In genomic region chr22:29621761-29622526, GRCh38 we compare ENCODE assay signal across 8 cellular contexts. TPM values are rescaled to one million over a fixed set of nuclear protein-coding genes. Genes with fewer than 3 reads are reported as not detected.
DNase-seq lines count a peak whose midpoint lies in the region; ATAC-seq and TF ChIP-seq lines count a peak whose summit lies in the region.

No MANE protein-coding gene starts in this region.

- H3F3A ChIP-seq in GM23248 (ENCODE audit: insufficient read depth), result peaks cover 85% of the 10 kb centered on the region

- peak overlapping the region; percentile 85 for H3K4me2 ChIP-seq in GM23248 (ENCODE audit: unreplicated experiment)

- no peaks in the 10 kb centered on the region for H3K36me3 ChIP-seq in GM23248 (ENCODE audit: low read depth)
- H3K36me3 ChIP-seq in Panc1 (ENCODE audit: control insufficient read depth, insufficient read depth, low read length), result no peaks in the 10 kb centered on the region
- H3K36me3 ChIP-seq in tibial artery, result no peaks in the 10 kb centered on the region

- no peak overlapping the region for H2AFZ ChIP-seq in GM23248

- no peaks in the 10 kb centered on the region for H3K9me3 ChIP-seq in GM23248 (ENCODE audit: low read depth)
- no peaks in the 10 kb centered on the region for H3K9me3 ChIP-seq in Panc1 (ENCODE audit: control insufficient read depth, insufficient read depth, low read depth, low read length)
- H3K9me3 ChIP-seq in right cardiac atrium (ENCODE audit: control insufficient read depth, low read length), result no peaks in the 10 kb centered on the region
- no peaks in the 10 kb centered on the region for H3K9me3 ChIP-seq in tibial artery

- TF ChIP-seq CTCF in Panc1 (IDR thresholded peaks at IDR 0.05) (no peak), tibial artery (IDR thresholded peaks at IDR 0.05) (no peak)

- H3K4me3 ChIP-seq in GM23248 (peak overlapping the region; percentile 59), Panc1 (ENCODE audit: low read depth in 2 of 2, low read length in 2 of 2) (peak overlapping the region; percentile 11 to 34; a peak in 3 of 4 replicates), right cardiac atrium (ENCODE audit: low read length) (no peak overlapping the region), tibial artery (no peak overlapping the region)

- CTCF ChIA-PET in Panc1 (lab: Charles Lee), result no interaction called here

- H3K27me3 ChIP-seq in GM23248 (replicated peaks; ENCODE audit: insufficient read depth) (no peaks in the 10 kb centered on the region), Panc1 (ENCODE audit: control insufficient read depth, insufficient read depth, low read length) (no peaks in the 10 kb centered on the region), right cardiac atrium (ENCODE audit: control insufficient read depth, insufficient read depth) (no peaks in the 10 kb centered on the region), tibial artery (no peaks in the 10 kb centered on the region)

- DNase-seq in GM23248, result peak; percentile 96
- DNase-seq in Panc1 (ENCODE audit: low read depth, low spot score), result peak; percentile 99
- peak; percentile 87 for DNase-seq in epithelial cell of prostate (ENCODE audit: low read depth, low spot score)
- DNase-seq in renal cortical epithelial cell (ENCODE audit: low read depth), result peak; percentile 100
- no peak for DNase-seq in NOMO-1 treated with dmso at 0.1 percent for 144 hours (lab: John Stamatoyannopoulos, UW; ENCODE audit: unreplicated experiment)
- DNase-seq in right cardiac atrium, result no peak
- DNase-seq in substantia nigra (lab: John Stamatoyannopoulos, UW), result no peak
- DNase-seq in tibial artery, result no peak

- intact Hi-C loops in Panc1 (cut with micrococcal nuclease; ENCODE audit: unreplicated experiment), result no loop called here
- intact Hi-C loops in right cardiac atrium (cut with DNase I), result no loop called here
- intact Hi-C loops in tibial artery (cut with DNase I; ENCODE audit: low total_unique reads), result no loop called here

- in situ Hi-C loops in GM23248 (cut with MboI), result no loop called here
- in situ Hi-C loops in Panc1 (cut with HindIII; ENCODE audit: low pct_unique_long_range_greater_than_20kb, low sequenced_read_pairs), result no loop called here

- peak overlapping the region; percentile 39 for H3K9ac ChIP-seq in GM23248

- no TSS peak for BruUV-seq in Panc1 (replicated peaks; lab: Mats Ljungman, UMichigan)

- H4K20me1 ChIP-seq in GM23248 (ENCODE audit: insufficient read depth), result no peaks in the 10 kb centered on the region

- peak overlapping the region; percentile 87 for H3K27ac ChIP-seq in GM23248
- peak overlapping the region; percentile 83 for H3K27ac ChIP-seq in Panc1 (ENCODE audit: low read length)
- peak overlapping the region; percentile 91 for H3K27ac ChIP-seq in epithelial cell of prostate
- H3K27ac ChIP-seq in right cardiac atrium (ENCODE audit: low read length), result no peak overlapping the region
- H3K27ac ChIP-seq in substantia nigra (ENCODE audit: low read depth, low read length, poor library complexity, severe bottlenecking), result no peak overlapping the region
- H3K27ac ChIP-seq in tibial artery, result peak overlapping the region in 1 of 2 donors; percentile 26

- H3K79me2 ChIP-seq in GM23248 (ENCODE audit: insufficient read depth), result peaks cover 69% of the 10 kb centered on the region

- peaks cover 89% of the 10 kb centered on the region for H3K4me1 ChIP-seq in GM23248 (ENCODE audit: insufficient read depth)
- H3K4me1 ChIP-seq in Panc1 (ENCODE audit: control insufficient read depth, insufficient read depth, low read length), result peaks cover 94% of the 10 kb centered on the region
- peaks cover 4% of the 10 kb centered on the region for H3K4me1 ChIP-seq in right cardiac atrium (ENCODE audit: control insufficient read depth, insufficient read depth, low read length)
- H3K4me1 ChIP-seq in tibial artery, result peaks cover 0 to 46% (median 23%) of the 10 kb centered on the region in 4 donors

- no peaks in the 10 kb centered on the region for H3K9me2 ChIP-seq in GM23248 (ENCODE audit: insufficient read depth)

- 9 to 15% methylated on average over 5 of the region's 5 CpGs for WGBS in GM23248 (ENCODE audit: low coverage in 1 of 2, low lambda C conversion rate in 2 of 2, missing lambda C conversion rate in 2 of 2), 2 experiments
- 36% methylated on average over 5 of the region's 5 CpGs for WGBS in right cardiac atrium

- peak; percentile 77 for ATAC-seq in Panc1
- ATAC-seq in right cardiac atrium, result no peak

- POLR2A ChIA-PET in Panc1 (lab: Charles Lee), result no interaction called here

RNA-seq across cellular contexts. Expression of gene NF2, which starts 18.5 kb away (rescaled TPM):
- 109 and 111 TPM in 2 replicates for total RNA-seq in GM23248 (2014; rRNA removed; shearing (Covaris generic))
- polyA plus RNA-seq in GM23248 (2016; fragmentation: Nextera tagmentation; extraction: Ambion mirVana), result 62.9 and 71.8 TPM in 2 replicates
- 190 TPM for total RNA-seq in Panc1 (2021; ENCODE audit: unreplicated experiment)
- polyA plus RNA-seq in Panc1 (2012; ENCODE audit: insufficient read length), result 34.0 TPM
- total RNA-seq in renal cortical epithelial cell, result 213 and 372 TPM in 2 replicates
- total RNA-seq in right cardiac atrium, result 10 to 100 TPM; 45.8 to 53.9 (median 50.7) TPM
- 23.4 TPM for polyA plus RNA-seq in right cardiac atrium

RNA-seq across cellular contexts. Expression of gene NIPSNAP1, which starts 41.0 kb away (rescaled TPM):
- total RNA-seq in GM23248 (2014; rRNA removed; shearing (Covaris generic)), result 32.0 and 47.2 TPM in 2 replicates
- polyA plus RNA-seq in GM23248 (2016; fragmentation: Nextera tagmentation; extraction: Ambion mirVana), result 39.3 and 40.5 TPM in 2 replicates
- total RNA-seq in Panc1 (2021; ENCODE audit: unreplicated experiment), result 40.0 TPM
- polyA plus RNA-seq in Panc1 (2012; ENCODE audit: insufficient read length), result 72.8 TPM
- total RNA-seq in renal cortical epithelial cell, result 77.6 and 109 TPM in 2 replicates
- total RNA-seq in right cardiac atrium, result 10 to 100 TPM; 16.6 to 29.2 (median 23.6) TPM
- 22.7 TPM for polyA plus RNA-seq in right cardiac atrium

Comparison
In these comparisons a context has a peak if more than half of its experiments do, and no peak if none do; other contexts are left out.
1. DNase-seq: peak in GM23248 (single experiment), Panc1 (single experiment), epithelial cell of prostate (single experiment) and renal cortical epithelial cell (single experiment); none in NOMO-1 treated with dmso at 0.1 percent for 144 hours (single experiment), right cardiac atrium (0 of 3), substantia nigra (0 of 49) and tibial artery (0 of 2).
2. H3K27ac ChIP-seq: peak in GM23248 (single experiment), Panc1 (single experiment) and epithelial cell of prostate (single experiment); none in right cardiac atrium (single experiment) and substantia nigra (single experiment).
3. H3K4me3 ChIP-seq: peak in GM23248 (single experiment) and Panc1 (2 of 2); none in right cardiac atrium (single experiment) and tibial artery (0 of 2).